1 cellular context compared by ENCODE assay signal in the genomic region with DNA sequence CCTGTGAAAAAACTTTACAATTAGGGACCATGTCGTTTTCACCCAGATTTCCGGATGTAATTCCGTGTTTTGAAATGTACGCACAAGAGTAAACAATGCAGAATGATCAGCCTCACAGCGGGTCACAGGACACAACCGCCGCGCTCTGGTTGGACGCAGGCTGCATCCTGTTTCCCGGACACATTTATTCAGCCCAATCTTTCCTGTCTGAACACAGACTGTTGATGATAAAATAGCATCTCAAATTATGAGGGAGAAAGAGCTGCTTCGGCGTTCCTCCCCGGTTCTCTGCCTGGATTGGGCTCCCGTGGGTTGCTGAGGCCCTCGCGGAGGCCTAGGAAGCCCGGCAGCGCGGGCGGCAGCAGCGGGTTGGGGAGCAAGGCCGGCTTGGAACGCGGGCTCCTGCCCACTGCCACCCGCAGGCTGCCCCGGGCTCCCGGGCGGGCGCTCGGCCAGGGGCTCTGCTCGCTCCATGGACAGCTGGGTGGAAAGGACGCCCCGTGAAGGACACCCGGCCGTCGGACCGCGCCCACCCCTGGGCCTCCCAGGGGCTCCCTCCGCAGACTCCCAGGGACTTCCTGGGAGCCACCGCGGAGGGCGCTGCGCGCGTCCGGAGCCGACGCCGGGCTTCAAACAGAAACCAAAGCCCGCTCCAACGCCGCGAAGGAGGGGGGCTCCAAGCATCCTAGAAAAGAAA.
TF ChIP-seq lines count a peak whose summit lies in the region.

No MANE protein-coding gene starts in this region.

TF ChIP-seq in HepG2, 621 proteins besides CTCF, POLR2A, EP300 and RAD21 (continued from another document):
- TF ChIP-seq, protein P1, sequence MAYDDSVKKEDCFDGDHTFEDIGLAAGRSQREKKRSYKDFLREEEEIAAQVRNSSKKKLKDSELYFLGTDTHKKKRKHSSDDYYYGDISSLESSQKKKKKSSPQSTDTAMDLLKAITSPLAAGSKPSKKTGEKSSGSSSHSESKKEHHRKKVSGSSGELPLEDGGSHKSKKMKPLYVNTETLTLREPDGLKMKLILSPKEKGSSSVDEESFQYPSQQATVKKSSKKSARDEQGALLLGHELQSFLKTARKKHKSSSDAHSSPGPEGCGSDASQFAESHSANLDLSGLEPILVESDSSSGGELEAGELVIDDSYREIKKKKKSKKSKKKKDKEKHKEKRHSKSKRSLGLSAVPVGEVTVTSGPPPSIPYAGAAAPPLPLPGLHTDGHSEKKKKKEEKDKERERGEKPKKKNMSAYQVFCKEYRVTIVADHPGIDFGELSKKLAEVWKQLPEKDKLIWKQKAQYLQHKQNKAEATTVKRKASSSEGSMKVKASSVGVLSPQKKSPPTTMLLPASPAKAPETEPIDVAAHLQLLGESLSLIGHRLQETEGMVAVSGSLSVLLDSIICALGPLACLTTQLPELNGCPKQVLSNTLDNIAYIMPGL (CRISPR knock-in tag; IDR thresholded peaks at IDR 0.05; ENCODE audit: borderline replicate concordance in 1 of 2, low read depth in 1 of 2), result peak; percentile 59 to 63; a peak in 1 of 4 replicates
- TF ChIP-seq GABPA (IDR thresholded peaks at IDR 0.05; ENCODE audit: low read depth, low read length) (no peak), GABPA (CRISPR knock-in tag; IDR thresholded peaks at IDR 0.05; ENCODE audit: low read depth) (peak; percentile 19; the same call in 1 of the 2 replicates), ZNF572 (CRISPR knock-in tag; IDR thresholded peaks at IDR 0.05) (0 out of 2 replicates have a peak, but pooled peaks have one; percentile 46), SPEN (CRISPR knock-in tag; IDR thresholded peaks at IDR 0.05; ENCODE audit: low read depth) (peak; percentile 38; the same call in 1 of the 2 replicates), JUND (CRISPR knock-in tag; IDR thresholded peaks at IDR 0.05) (peak; percentile 11; the same call in 1 of the 2 replicates), PHF20 (CRISPR knock-in tag; IDR thresholded peaks at IDR 0.05) (peak; percentile 37; the same call in 1 of the 2 replicates), PAF1 (CRISPR knock-in tag; IDR thresholded peaks at IDR 0.05) (no peak), NFYB (CRISPR knock-in tag; IDR thresholded peaks at IDR 0.05) (peak; percentile 50; the same call in 1 of the 2 replicates), KLF6 (CRISPR knock-in tag; IDR thresholded peaks at IDR 0.05) (peak; percentile 51; the same call in 1 of the 2 replicates), MEIS2 (CRISPR knock-in tag; IDR thresholded peaks at IDR 0.05) (peak; percentile 48; the same call in 1 of the 2 replicates), ZNF501 (CRISPR knock-in tag; IDR thresholded peaks at IDR 0.05) (peak; percentile 70), ZNF891 (CRISPR knock-in tag; IDR thresholded peaks at IDR 0.05) (no peak), ZNF367 (CRISPR knock-in tag; IDR thresholded peaks at IDR 0.05; ENCODE audit: borderline replicate concordance) (no peak), ZNF235 (CRISPR knock-in tag; IDR thresholded peaks at IDR 0.05; ENCODE audit: borderline replicate concordance) (0 out of 2 replicates have a peak, but pooled peaks have one; percentile 44), ZNF296 (CRISPR knock-in tag; conservative IDR thresholded peaks at IDR 0.05) (no peak), ZMYM4 (CRISPR knock-in tag; IDR thresholded peaks at IDR 0.05) (peak; percentile 18; the same call in 1 of the 2 replicates), ZNF776 (CRISPR knock-in tag; IDR thresholded peaks at IDR 0.05) (0 out of 2 replicates have a peak, but pooled peaks have one; percentile 33), HOXA5 (CRISPR knock-in tag; IDR thresholded peaks at IDR 0.05) (0 out of 2 replicates have a peak, but pooled peaks have one; percentile 17), FOXA1 (IDR thresholded peaks at IDR 0.05) (no peak), FOXA1 (CRISPR knock-in tag; IDR thresholded peaks at IDR 0.05) (peak; percentile 22; the same call in 1 of the 2 replicates)
- TF ChIP-seq, protein P2, sequence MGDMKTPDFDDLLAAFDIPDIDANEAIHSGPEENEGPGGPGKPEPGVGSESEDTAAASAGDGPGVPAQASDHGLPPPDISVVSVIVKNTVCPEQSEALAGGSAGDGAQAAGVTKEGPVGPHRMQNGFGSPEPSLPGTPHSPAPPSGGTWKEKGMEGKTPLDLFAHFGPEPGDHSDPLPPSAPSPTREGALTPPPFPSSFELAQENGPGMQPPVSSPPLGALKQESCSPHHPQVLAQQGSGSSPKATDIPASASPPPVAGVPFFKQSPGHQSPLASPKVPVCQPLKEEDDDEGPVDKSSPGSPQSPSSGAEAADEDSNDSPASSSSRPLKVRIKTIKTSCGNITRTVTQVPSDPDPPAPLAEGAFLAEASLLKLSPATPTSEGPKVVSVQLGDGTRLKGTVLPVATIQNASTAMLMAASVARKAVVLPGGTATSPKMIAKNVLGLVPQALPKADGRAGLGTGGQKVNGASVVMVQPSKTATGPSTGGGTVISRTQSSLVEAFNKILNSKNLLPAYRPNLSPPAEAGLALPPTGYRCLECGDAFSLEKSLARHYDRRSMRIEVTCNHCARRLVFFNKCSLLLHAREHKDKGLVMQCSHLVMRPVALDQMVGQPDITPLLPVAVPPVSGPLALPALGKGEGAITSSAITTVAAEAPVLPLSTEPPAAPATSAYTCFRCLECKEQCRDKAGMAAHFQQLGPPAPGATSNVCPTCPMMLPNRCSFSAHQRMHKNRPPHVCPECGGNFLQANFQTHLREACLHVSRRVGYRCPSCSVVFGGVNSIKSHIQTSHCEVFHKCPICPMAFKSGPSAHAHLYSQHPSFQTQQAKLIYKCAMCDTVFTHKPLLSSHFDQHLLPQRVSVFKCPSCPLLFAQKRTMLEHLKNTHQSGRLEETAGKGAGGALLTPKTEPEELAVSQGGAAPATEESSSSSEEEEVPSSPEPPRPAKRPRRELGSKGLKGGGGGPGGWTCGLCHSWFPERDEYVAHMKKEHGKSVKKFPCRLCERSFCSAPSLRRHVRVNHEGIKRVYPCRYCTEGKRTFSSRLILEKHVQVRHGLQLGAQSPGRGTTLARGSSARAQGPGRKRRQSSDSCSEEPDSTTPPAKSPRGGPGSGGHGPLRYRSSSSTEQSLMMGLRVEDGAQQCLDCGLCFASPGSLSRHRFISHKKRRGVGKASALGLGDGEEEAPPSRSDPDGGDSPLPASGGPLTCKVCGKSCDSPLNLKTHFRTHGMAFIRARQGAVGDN (CRISPR knock-in tag; IDR thresholded peaks at IDR 0.05), result peak; percentile 72
- TF ChIP-seq, protein P3, sequence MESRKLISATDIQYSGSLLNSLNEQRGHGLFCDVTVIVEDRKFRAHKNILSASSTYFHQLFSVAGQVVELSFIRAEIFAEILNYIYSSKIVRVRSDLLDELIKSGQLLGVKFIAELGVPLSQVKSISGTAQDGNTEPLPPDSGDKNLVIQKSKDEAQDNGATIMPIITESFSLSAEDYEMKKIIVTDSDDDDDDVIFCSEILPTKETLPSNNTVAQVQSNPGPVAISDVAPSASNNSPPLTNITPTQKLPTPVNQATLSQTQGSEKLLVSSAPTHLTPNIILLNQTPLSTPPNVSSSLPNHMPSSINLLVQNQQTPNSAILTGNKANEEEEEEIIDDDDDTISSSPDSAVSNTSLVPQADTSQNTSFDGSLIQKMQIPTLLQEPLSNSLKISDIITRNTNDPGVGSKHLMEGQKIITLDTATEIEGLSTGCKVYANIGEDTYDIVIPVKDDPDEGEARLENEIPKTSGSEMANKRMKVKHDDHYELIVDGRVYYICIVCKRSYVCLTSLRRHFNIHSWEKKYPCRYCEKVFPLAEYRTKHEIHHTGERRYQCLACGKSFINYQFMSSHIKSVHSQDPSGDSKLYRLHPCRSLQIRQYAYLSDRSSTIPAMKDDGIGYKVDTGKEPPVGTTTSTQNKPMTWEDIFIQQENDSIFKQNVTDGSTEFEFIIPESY (CRISPR knock-in tag; IDR thresholded peaks at IDR 0.05), result 0 out of 2 replicates have a peak, but pooled peaks have one; percentile 8
- TF ChIP-seq, protein P4, sequence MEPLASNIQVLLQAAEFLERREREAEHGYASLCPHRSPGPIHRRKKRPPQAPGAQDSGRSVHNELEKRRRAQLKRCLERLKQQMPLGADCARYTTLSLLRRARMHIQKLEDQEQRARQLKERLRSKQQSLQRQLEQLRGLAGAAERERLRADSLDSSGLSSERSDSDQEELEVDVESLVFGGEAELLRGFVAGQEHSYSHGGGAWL (CRISPR knock-in tag; IDR thresholded peaks at IDR 0.05), result peak; percentile 35; the same call in 1 of the 2 replicates
